ENCODE assay signal across 1 cellular context in the genomic region with DNA sequence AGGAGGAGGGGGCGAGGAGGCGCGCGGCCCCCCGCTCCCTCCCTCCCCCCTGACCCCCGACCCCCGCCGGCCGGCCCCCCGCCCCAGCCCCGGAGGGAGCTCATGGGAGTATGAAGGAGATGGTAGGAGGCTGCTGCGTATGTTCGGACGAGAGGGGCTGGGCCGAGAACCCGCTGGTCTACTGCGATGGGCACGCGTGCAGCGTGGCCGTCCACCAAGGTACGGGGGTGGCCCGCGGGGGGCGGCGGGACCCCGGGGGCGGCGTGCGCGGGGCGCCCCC.
TF ChIP-seq lines count a peak whose summit lies in the region.

No MANE protein-coding gene starts in this region.

TF ChIP-seq in HepG2, 621 proteins besides CTCF, POLR2A, EP300 and RAD21 (continues in another document):
- TF ChIP-seq SOX6 (IDR thresholded peaks at IDR 0.05) (no peak), SOX6 (CRISPR knock-in tag; IDR thresholded peaks at IDR 0.05) (no peak), ZNF263 (CRISPR knock-in tag; IDR thresholded peaks at IDR 0.05) (peak; percentile 54; the same call in 1 of the 2 replicates), FIP1L1 (IDR thresholded peaks at IDR 0.05; ENCODE audit: borderline replicate concordance, insufficient read depth, low read depth, low read length) (no peak), CREB3 (CRISPR knock-in tag; IDR thresholded peaks at IDR 0.05) (peak; percentile 20; the same call in 1 of the 2 replicates), GABPB1 (CRISPR knock-in tag; IDR thresholded peaks at IDR 0.05) (no peak), FLYWCH1 (CRISPR knock-in tag; IDR thresholded peaks at IDR 0.05) (no peak), ZFAT (CRISPR knock-in tag; conservative IDR thresholded peaks at IDR 0.05) (no peak), ZNF766 (CRISPR knock-in tag; IDR thresholded peaks at IDR 0.05; ENCODE audit: borderline replicate concordance) (no peak), NFYC (CRISPR knock-in tag; IDR thresholded peaks at IDR 0.05) (no peak), ZFP36L2 (CRISPR knock-in tag; IDR thresholded peaks at IDR 0.05) (no peak), SUZ12 (IDR thresholded peaks at IDR 0.05; ENCODE audit: low read depth, low read length) (no peak), ETS1 (CRISPR knock-in tag; IDR thresholded peaks at IDR 0.05) (0 out of 2 replicates have a peak, but pooled peaks have one; percentile 32), POLR2G (IDR thresholded peaks at IDR 0.05; ENCODE audit: low read depth, low read length) (no peak), KLF15 (CRISPR knock-in tag; IDR thresholded peaks at IDR 0.05; ENCODE audit: borderline replicate concordance) (no peak), ZNF629 (CRISPR knock-in tag; conservative IDR thresholded peaks at IDR 0.05) (no peak), CREB1 (IDR thresholded peaks at IDR 0.05) (no peak), CREB1 (CRISPR knock-in tag; IDR thresholded peaks at IDR 0.05) (no peak), UBTF (CRISPR knock-in tag; IDR thresholded peaks at IDR 0.05) (no peak), ZSCAN30 (CRISPR knock-in tag; IDR thresholded peaks at IDR 0.05) (no peak), KAT7 (CRISPR knock-in tag; IDR thresholded peaks at IDR 0.05; ENCODE audit: borderline replicate concordance) (no peak), ZNF768 (CRISPR knock-in tag; IDR thresholded peaks at IDR 0.05) (peak; percentile 49; the same call in 1 of the 2 replicates), NCOA5 (CRISPR knock-in tag; IDR thresholded peaks at IDR 0.05) (no peak), ZBTB38 (CRISPR knock-in tag; IDR thresholded peaks at IDR 0.05) (no peak), ZNF550 (CRISPR knock-in tag; IDR thresholded peaks at IDR 0.05; ENCODE audit: borderline replicate concordance) (no peak), ZNF282 (IDR thresholded peaks at IDR 0.05; ENCODE audit: partially characterized antibody) (no peak), THRA (CRISPR knock-in tag; IDR thresholded peaks at IDR 0.05; ENCODE audit: borderline replicate concordance) (no peak), ZC3H4 (CRISPR knock-in tag; IDR thresholded peaks at IDR 0.05; ENCODE audit: borderline replicate concordance) (0 out of 2 replicates have a peak, but pooled peaks have one; percentile 66), ZNF740 (CRISPR knock-in tag; IDR thresholded peaks at IDR 0.05) (peak; percentile 52; the same call in 1 of the 2 replicates), CREBL2 (CRISPR knock-in tag; IDR thresholded peaks at IDR 0.05; ENCODE audit: borderline replicate concordance) (no peak), RORA (CRISPR knock-in tag; IDR thresholded peaks at IDR 0.05) (no peak), ZFP90 (CRISPR knock-in tag; IDR thresholded peaks at IDR 0.05; ENCODE audit: borderline replicate concordance) (no peak), HCFC1 (IDR thresholded peaks at IDR 0.05; ENCODE audit: low read depth, low read length) (no peak), TP53 (CRISPR knock-in tag; conservative IDR thresholded peaks at IDR 0.05) (no peak), MEF2D (CRISPR knock-in tag; IDR thresholded peaks at IDR 0.05) (no peak), MYC (CRISPR knock-in tag; IDR thresholded peaks at IDR 0.05; ENCODE audit: borderline replicate concordance) (peak; percentile 55; the same call in 1 of the 2 replicates), ZNF737 (CRISPR knock-in tag; IDR thresholded peaks at IDR 0.05; ENCODE audit: borderline replicate concordance) (no peak), ZNF18 (CRISPR knock-in tag; IDR thresholded peaks at IDR 0.05; ENCODE audit: insufficient replicate concordance) (no peak), SRY (CRISPR knock-in tag; IDR thresholded peaks at IDR 0.05) (no peak), MTERF4 (CRISPR knock-in tag; IDR thresholded peaks at IDR 0.05) (no peak), NCOR1 (IDR thresholded peaks at IDR 0.05; ENCODE audit: borderline replicate concordance, low read length) (no peak), ZNF207 (IDR thresholded peaks at IDR 0.05; ENCODE audit: borderline replicate concordance) (no peak), SYNCRIP (IDR thresholded peaks at IDR 0.05; ENCODE audit: insufficient read depth, low read depth, low read length) (no peak)
- TF ChIP-seq, protein P1, sequence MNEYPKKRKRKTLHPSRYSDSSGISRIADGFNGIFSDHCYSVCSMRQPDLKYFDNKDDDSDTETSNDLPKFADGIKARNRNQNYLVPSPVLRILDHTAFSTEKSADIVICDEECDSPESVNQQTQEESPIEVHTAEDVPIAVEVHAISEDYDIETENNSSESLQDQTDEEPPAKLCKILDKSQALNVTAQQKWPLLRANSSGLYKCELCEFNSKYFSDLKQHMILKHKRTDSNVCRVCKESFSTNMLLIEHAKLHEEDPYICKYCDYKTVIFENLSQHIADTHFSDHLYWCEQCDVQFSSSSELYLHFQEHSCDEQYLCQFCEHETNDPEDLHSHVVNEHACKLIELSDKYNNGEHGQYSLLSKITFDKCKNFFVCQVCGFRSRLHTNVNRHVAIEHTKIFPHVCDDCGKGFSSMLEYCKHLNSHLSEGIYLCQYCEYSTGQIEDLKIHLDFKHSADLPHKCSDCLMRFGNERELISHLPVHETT (CRISPR knock-in tag; conservative IDR thresholded peaks at IDR 0.05), result no peak
- TF ChIP-seq, protein P2, sequence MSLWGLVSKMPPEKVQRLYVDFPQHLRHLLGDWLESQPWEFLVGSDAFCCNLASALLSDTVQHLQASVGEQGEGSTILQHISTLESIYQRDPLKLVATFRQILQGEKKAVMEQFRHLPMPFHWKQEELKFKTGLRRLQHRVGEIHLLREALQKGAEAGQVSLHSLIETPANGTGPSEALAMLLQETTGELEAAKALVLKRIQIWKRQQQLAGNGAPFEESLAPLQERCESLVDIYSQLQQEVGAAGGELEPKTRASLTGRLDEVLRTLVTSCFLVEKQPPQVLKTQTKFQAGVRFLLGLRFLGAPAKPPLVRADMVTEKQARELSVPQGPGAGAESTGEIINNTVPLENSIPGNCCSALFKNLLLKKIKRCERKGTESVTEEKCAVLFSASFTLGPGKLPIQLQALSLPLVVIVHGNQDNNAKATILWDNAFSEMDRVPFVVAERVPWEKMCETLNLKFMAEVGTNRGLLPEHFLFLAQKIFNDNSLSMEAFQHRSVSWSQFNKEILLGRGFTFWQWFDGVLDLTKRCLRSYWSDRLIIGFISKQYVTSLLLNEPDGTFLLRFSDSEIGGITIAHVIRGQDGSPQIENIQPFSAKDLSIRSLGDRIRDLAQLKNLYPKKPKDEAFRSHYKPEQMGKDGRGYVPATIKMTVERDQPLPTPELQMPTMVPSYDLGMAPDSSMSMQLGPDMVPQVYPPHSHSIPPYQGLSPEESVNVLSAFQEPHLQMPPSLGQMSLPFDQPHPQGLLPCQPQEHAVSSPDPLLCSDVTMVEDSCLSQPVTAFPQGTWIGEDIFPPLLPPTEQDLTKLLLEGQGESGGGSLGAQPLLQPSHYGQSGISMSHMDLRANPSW (CRISPR knock-in tag; IDR thresholded peaks at IDR 0.05; ENCODE audit: borderline replicate concordance), result no peak
- TF ChIP-seq, protein P3, sequence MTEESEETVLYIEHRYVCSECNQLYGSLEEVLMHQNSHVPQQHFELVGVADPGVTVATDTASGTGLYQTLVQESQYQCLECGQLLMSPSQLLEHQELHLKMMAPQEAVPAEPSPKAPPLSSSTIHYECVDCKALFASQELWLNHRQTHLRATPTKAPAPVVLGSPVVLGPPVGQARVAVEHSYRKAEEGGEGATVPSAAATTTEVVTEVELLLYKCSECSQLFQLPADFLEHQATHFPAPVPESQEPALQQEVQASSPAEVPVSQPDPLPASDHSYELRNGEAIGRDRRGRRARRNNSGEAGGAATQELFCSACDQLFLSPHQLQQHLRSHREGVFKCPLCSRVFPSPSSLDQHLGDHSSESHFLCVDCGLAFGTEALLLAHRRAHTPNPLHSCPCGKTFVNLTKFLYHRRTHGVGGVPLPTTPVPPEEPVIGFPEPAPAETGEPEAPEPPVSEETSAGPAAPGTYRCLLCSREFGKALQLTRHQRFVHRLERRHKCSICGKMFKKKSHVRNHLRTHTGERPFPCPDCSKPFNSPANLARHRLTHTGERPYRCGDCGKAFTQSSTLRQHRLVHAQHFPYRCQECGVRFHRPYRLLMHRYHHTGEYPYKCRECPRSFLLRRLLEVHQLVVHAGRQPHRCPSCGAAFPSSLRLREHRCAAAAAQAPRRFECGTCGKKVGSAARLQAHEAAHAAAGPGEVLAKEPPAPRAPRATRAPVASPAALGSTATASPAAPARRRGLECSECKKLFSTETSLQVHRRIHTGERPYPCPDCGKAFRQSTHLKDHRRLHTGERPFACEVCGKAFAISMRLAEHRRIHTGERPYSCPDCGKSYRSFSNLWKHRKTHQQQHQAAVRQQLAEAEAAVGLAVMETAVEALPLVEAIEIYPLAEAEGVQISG (CRISPR knock-in tag; IDR thresholded peaks at IDR 0.05), result 0 out of 2 replicates have a peak, but pooled peaks have one; percentile 2
- TF ChIP-seq, protein P4, sequence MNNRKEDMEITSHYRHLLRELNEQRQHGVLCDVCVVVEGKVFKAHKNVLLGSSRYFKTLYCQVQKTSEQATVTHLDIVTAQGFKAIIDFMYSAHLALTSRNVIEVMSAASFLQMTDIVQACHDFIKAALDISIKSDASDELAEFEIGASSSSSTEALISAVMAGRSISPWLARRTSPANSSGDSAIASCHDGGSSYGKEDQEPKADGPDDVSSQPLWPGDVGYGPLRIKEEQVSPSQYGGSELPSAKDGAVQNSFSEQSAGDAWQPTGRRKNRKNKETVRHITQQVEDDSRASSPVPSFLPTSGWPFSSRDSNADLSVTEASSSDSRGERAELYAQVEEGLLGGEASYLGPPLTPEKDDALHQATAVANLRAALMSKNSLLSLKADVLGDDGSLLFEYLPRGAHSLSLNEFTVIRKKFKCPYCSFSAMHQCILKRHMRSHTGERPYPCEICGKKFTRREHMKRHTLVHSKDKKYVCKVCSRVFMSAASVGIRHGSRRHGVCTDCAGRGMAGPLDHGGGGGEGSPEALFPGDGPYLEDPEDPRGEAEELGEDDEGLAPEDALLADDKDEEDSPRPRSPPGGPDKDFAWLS (CRISPR knock-in tag; IDR thresholded peaks at IDR 0.05; ENCODE audit: borderline replicate concordance), result no peak
